Comparison of ENCODE assay signal across 1 cellular context in the genomic region with DNA sequence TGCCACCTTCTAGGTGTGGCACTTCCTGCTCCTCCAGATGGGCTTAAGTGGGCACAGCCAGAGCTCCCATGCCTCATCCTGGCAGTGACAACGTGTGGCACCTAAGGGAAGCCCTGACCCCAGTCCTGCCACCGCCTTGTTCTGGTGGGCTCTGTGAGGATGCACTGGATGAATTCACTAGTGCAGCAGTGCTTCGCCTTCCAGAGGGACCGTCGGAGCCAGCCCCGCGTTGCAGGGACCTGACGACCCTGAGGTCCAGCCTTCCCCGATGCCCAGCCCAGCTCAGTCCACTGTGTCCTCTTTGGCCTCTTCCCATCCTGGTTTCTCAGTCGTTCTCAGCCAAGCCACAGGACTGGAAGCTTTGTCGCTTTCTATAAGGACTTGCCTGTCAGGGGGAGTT.
A peak's percentile ranks its signal among the peaks of the same experiment; 100 is the strongest.
TF ChIP-seq lines count a peak whose summit lies in the region.

No MANE protein-coding gene starts in this region.

TF ChIP-seq in HepG2, 621 proteins besides CTCF, POLR2A, EP300 and RAD21 (continued from another document):
- no peak for TF ChIP-seq GRHL1 (CRISPR knock-in tag; conservative IDR thresholded peaks at IDR 0.05)
- TF ChIP-seq ZNF687 (CRISPR knock-in tag; IDR thresholded peaks at IDR 0.05) = peak; percentile 17; the same call in 1 of the 2 replicates
